Comparison of ENCODE assay signal across 9 cellular contexts in the genomic region with DNA sequence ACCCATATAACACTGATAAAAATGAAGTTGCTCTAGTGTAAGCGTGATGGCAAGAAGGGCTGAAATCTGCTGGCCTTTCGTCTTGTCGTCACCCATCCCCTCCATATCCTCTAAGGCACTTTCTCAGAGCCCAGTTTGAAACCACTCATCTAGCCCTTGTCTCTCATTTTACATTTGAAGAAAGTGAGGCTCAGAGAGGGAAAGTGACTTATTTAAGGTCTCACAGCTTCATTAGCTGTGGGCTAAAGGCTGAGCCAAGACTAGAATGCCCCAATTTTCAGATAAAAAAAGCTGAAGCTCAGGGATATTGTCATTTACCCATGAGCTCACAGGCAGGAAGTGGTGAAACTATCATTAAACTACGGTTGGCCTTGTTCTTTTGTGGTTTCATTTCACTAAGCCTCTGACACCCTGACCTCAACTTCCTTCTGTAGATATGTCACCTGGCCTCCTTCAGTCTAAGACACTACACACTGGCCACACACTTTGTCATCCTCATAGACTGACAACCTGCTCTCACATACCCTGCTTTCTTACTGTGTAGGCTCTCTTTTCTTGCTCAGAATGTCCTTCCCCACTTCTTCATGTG.
DNase-seq lines count a peak whose midpoint lies in the region; ATAC-seq and TF ChIP-seq lines count a peak whose summit lies in the region.
"Had no signal": no experiment of that assay in that cellular context is flagged by ENCODE, and none has a peak within 500 bp of the region (broad histone marks: within the 10 kb centered on the region; RNA-seq: fewer than 3 reads in every experiment).

No MANE protein-coding gene starts in this region.

- ATAC-seq in GM18505 (IDR thresholded peaks at IDR 0.05; ENCODE audit: unreplicated experiment) (peak; percentile 97), HG02571 (IDR thresholded peaks at IDR 0.05; ENCODE audit: unreplicated experiment) (peak; percentile 98)

- TF ChIP-seq POLR2A in GM18505 (IDR thresholded peaks at IDR 0.05; ENCODE audit: borderline replicate concordance, extremely low read depth, insufficient read depth, insufficient read length) (no peak), NB4 (IDR thresholded peaks at IDR 0.05; ENCODE audit: extremely low read depth, insufficient read length) (no peak)

- peak overlapping the region; percentile 5 for H3K4me3 ChIP-seq in NB4 (ENCODE audit: low read depth, low read length)

- no peak for TF ChIP-seq CTCF in NB4 (IDR thresholded peaks at IDR 0.05; ENCODE audit: low read depth, low read length)

- peak; percentile 99 for DNase-seq in NB4 (ENCODE audit: low read depth)
- peak; percentile 29 for DNase-seq in activated effector memory CD4-positive, alpha-beta T cell treated with Interleukin-2 at 50 U/mL for 16 hours
- DNase-seq in stimulated activated CD4-positive, alpha-beta T cell treated with anti-CD3 and anti-CD28 coated beads, Interleukin-4, amount 100 ng/mL, for 24 hours = peak; percentile 69
- no peak for DNase-seq in C1 segment of cervical spinal cord (lab: John Stamatoyannopoulos, UW)
- DNase-seq in NCI-H1930 (lab: John Stamatoyannopoulos, UW) = no peak
- no peak for DNase-seq in effector CD8-positive, alpha-beta T cell (lab: John Stamatoyannopoulos, UW)
- DNase-seq: IMR-90 had no signal

Comparison
In these comparisons a context has a peak if more than half of its experiments do, and no peak if none do; other contexts are left out.
1. DNase-seq: peak in NB4 (single experiment), activated effector memory CD4-positive, alpha-beta T cell treated with Interleukin-2 at 50 U/mL for 16 hours (single experiment) and stimulated activated CD4-positive, alpha-beta T cell treated with anti-CD3 and anti-CD28 coated beads, Interleukin-4, amount 100 ng/mL, for 24 hours (single experiment); none in C1 segment of cervical spinal cord (0 of 14), NCI-H1930 (0 of 2) and effector CD8-positive, alpha-beta T cell (single experiment).